ENCODE assay signal across 8 cellular contexts in genomic region chr15:98649996-98650870, GRCh38. TPM values are rescaled to one million over a fixed set of nuclear protein-coding genes. Genes with fewer than 3 reads are reported as not detected.
DNase-seq lines count a peak whose midpoint lies in the region; ATAC-seq and TF ChIP-seq lines count a peak whose summit lies in the region.

No MANE protein-coding gene starts in this region.

- peaks cover 0 to 22% of the 10 kb centered on the region in 2 donors for H3K4me1 ChIP-seq in thoracic aorta (ENCODE audit: control insufficient read depth in 1 of 2, low read depth in 2 of 2)

- no peak for TF ChIP-seq CTCF in AG09309 (IDR thresholded peaks at IDR 0.05; ENCODE audit: control insufficient read depth, insufficient read depth, low read depth, low read length, missing control alignments)
- no peak for TF ChIP-seq CTCF in epithelial cell of proximal tubule (conservative IDR thresholded peaks at IDR 0.05; ENCODE audit: low read depth, low read length)
- no peak for TF ChIP-seq CTCF in thoracic aorta (IDR thresholded peaks at IDR 0.05)

- ATAC-seq in thoracic aorta (ENCODE audit: insufficient number of reproducible peaks, low FRiP score, low read depth), result no peak
- ATAC-seq in HG03280 (IDR thresholded peaks at IDR 0.05; ENCODE audit: unreplicated experiment), result no peak
- ATAC-seq in GM21528 (IDR thresholded peaks at IDR 0.05; ENCODE audit: low FRiP score, unreplicated experiment), result no peak

- peak overlapping the region; percentile 83 to 96 for H3K27ac ChIP-seq in thoracic aorta

- no peaks in the 10 kb centered on the region for H3K9me3 ChIP-seq in thoracic aorta

- no peaks in the 10 kb centered on the region for H3K36me3 ChIP-seq in thoracic aorta

- H3K27me3 ChIP-seq in thoracic aorta (replicated peaks; ENCODE audit: insufficient read depth), result no peaks in the 10 kb centered on the region

- peak overlapping the region; percentile 99 for H3K4me3 ChIP-seq in AG09309 (ENCODE audit: control insufficient read depth, low read depth, low read length)
- peak overlapping the region; percentile 92 for H3K4me3 ChIP-seq in epithelial cell of proximal tubule (ENCODE audit: low read depth, low read length)
- peak overlapping the region; percentile 86 for H3K4me3 ChIP-seq in thoracic aorta

- no peak for DNase-seq in AG09309 (ENCODE audit: low read depth)
- DNase-seq in Kasumi-1 (lab: John Stamatoyannopoulos, UW), result peak; percentile 29
- peak; percentile 18 for DNase-seq in activated T-cell treated with anti-CD3 and anti-CD28 coated beads for 4 hours
- no peak for DNase-seq in epithelial cell of proximal tubule (ENCODE audit: low read depth)
- peak; percentile 22 for DNase-seq in myocyte (ENCODE audit: low read depth)
- no peak for DNase-seq in thoracic aorta (ENCODE audit: low spot score)

RNA-seq across cellular contexts. Expression of gene IGF1R, which starts 1.9 kb away (rescaled TPM):
- total RNA-seq in epithelial cell of proximal tubule (14.5 and 29.9 TPM in 2 replicates), myocyte (9.6 and 21.2 TPM in 2 replicates), thoracic aorta (100 to 1,000 TPM; 127 to 159 TPM)
- 38.7 TPM for polyA plus RNA-seq in myocyte (2012)

Comparison
In these comparisons a context has a peak if more than half of its experiments do, and no peak if none do; other contexts are left out.
1. DNase-seq: peak in Kasumi-1 (2 of 2), activated T-cell treated with anti-CD3 and anti-CD28 coated beads for 4 hours (single experiment) and myocyte (single experiment); none in AG09309 (single experiment), epithelial cell of proximal tubule (single experiment) and thoracic aorta (single experiment).
2. Peak in every context shown above with its lines, with median percentiles within 50 percentile points of each other: H3K4me3 ChIP-seq.